9 cellular contexts compared by ENCODE assay signal in genomic region chr12:124411291-124411878, GRCh38.
DNase-seq lines count a peak whose midpoint lies in the region; ATAC-seq, FAIRE-seq and TF ChIP-seq lines count a peak whose summit lies in the region.
"Had no signal": no experiment of that assay in that cellular context is flagged by ENCODE, and none has a peak within 500 bp of the region (broad histone marks: within the 10 kb centered on the region; RNA-seq: fewer than 3 reads in every experiment).

No MANE protein-coding gene starts in this region.

- no peaks in the 10 kb centered on the region for H3K27me3 ChIP-seq in body of pancreas
- no peaks in the 10 kb centered on the region for H3K27me3 ChIP-seq in keratinocyte (ENCODE audit: control insufficient read depth, extremely low read depth, insufficient read depth, low read length)
- no peaks in the 10 kb centered on the region for H3K27me3 ChIP-seq in suprapubic skin

- peaks cover 16% of the 10 kb centered on the region for H4K20me1 ChIP-seq in keratinocyte (ENCODE audit: control insufficient read depth, extremely low read depth, insufficient read depth, low read length)

- TF ChIP-seq CTCF in body of pancreas (IDR thresholded peaks at IDR 0.05), result no peak
- TF ChIP-seq CTCF in keratinocyte (optimal IDR thresholded peaks at IDR 0.05 in 1 of 3, IDR thresholded peaks at IDR 0.05 in 1 of 3, conservative IDR thresholded peaks at IDR 0.05 in 1 of 3; ENCODE audit: extremely low read depth in 1 of 3, insufficient read depth in 2 of 3, low read length in 3 of 3), result no peak
- TF ChIP-seq CTCF in suprapubic skin (IDR thresholded peaks at IDR 0.05), result no peak

- H3K9me3 ChIP-seq in body of pancreas (no peaks in the 10 kb centered on the region), keratinocyte (ENCODE audit: control insufficient read depth, low read depth, low read length) (no peaks in the 10 kb centered on the region), suprapubic skin (no peaks in the 10 kb centered on the region)

- DNase-seq in HPDE6-E6E7 (ENCODE audit: extremely low spot score) (peak; percentile 86), body of pancreas (no peak), keratinocyte (ENCODE audit: low read depth, low spot score) (peak; percentile 38), suprapubic skin (ENCODE audit: low spot score in 2 of 2) (peak in 1 of 2 donors; percentile 93), NCI-H524 treated with DMSO at 0.1 percent for 48 hours (lab: John Stamatoyannopoulos, UW) (no peak), NCI-H1694 (lab: John Stamatoyannopoulos, UW) (no peak)
- DNase-seq: MV-4-11 had no signal

- H3K4me2 ChIP-seq in keratinocyte (ENCODE audit: control insufficient read depth, extremely low read depth, insufficient read depth, low read depth, low read length), result peak overlapping the region; percentile 22

- H3K27ac ChIP-seq in body of pancreas (peak overlapping the region in 3 of 4 donors; percentile 38 to 61 (median 46)), keratinocyte (ENCODE audit: control insufficient read depth, insufficient read depth, low read length) (no peak overlapping the region), suprapubic skin (peak overlapping the region; percentile 78)

- no peak overlapping the region for H2AFZ ChIP-seq in keratinocyte (ENCODE audit: control insufficient read depth, low read length)

- peaks cover 19% of the 10 kb centered on the region for H3K79me2 ChIP-seq in keratinocyte (ENCODE audit: control insufficient read depth, insufficient read depth, low read length)

- no peak overlapping the region for H3K4me3 ChIP-seq in body of pancreas
- no peak overlapping the region for H3K4me3 ChIP-seq in keratinocyte (ENCODE audit: control insufficient read depth in 2 of 3, extremely low read depth in 1 of 3, insufficient read depth in 2 of 3, low read depth in 1 of 3, low read length in 3 of 3)
- no peak overlapping the region for H3K4me3 ChIP-seq in suprapubic skin

- no peaks in the 10 kb centered on the region for H3K9me1 ChIP-seq in keratinocyte (ENCODE audit: control insufficient read depth, extremely low read depth, insufficient read depth, low read length)

- H3K9ac ChIP-seq in keratinocyte (ENCODE audit: control insufficient read depth, extremely low read depth, insufficient read depth, low read length), result peak overlapping the region; percentile 15

- no peak for TF ChIP-seq EP300 in suprapubic skin (IDR thresholded peaks at IDR 0.05)

- dilution Hi-C loops in keratinocyte (cut with MboI; ENCODE audit: extremely low pct_ligation_motif_present, low sequenced_read_pairs), result no loop called here

- intact Hi-C loops in body of pancreas (cut with DNase I), result no loop called here

- TF ChIP-seq POLR2A in body of pancreas (IDR thresholded peaks at IDR 0.05) (no peak), suprapubic skin (IDR thresholded peaks at IDR 0.05) (no peak)

- 86% methylated on average over 12 to 23 of the region's 25 CpGs for WGBS in body of pancreas, 2 donors
- WGBS in suprapubic skin, result 46% methylated on average over 16 of the region's 25 CpGs

- ATAC-seq in body of pancreas (peak; percentile 26), GM21529 (IDR thresholded peaks at IDR 0.05; ENCODE audit: unreplicated experiment) (no peak)
- no peak for ATAC-seq in activated CD4-positive, CD25-positive, alpha-beta regulatory T cell treated with anti-CD3 and anti-CD28 coated beads, Interleukin-2, amount 50 U/mL, for 24 hours

- H3K36me3 ChIP-seq in body of pancreas (replicated peaks in 1 of 2; ENCODE audit: insufficient read depth in 1 of 2, low read depth in 2 of 2) (no peaks in the 10 kb centered on the region), keratinocyte (ENCODE audit: control insufficient read depth in 2 of 2, extremely low read depth in 1 of 2, insufficient read depth in 2 of 2, low read length in 2 of 2) (peaks cover 9 to 23% of the 10 kb centered on the region in 2 experiments), suprapubic skin (peaks cover 67% of the 10 kb centered on the region)

- H3K4me1 ChIP-seq in body of pancreas (peaks cover 33% of the 10 kb centered on the region), keratinocyte (ENCODE audit: control insufficient read depth, extremely low read depth, insufficient read depth, low read length) (peaks cover 16% of the 10 kb centered on the region), suprapubic skin (peaks cover 44% of the 10 kb centered on the region)

- peak; percentile 74 for FAIRE-seq in keratinocyte (lab: Jason Lieb, UNC)

Comparison
In these comparisons a context has a peak if more than half of its experiments do, and no peak if none do; other contexts are left out.
1. DNase-seq: peak in HPDE6-E6E7 (single experiment) and keratinocyte (single experiment); none in body of pancreas (0 of 4), NCI-H524 treated with DMSO at 0.1 percent for 48 hours (single experiment) and NCI-H1694 (single experiment).